Comparison of ENCODE assay signal across 1 cellular context in the genomic region with DNA sequence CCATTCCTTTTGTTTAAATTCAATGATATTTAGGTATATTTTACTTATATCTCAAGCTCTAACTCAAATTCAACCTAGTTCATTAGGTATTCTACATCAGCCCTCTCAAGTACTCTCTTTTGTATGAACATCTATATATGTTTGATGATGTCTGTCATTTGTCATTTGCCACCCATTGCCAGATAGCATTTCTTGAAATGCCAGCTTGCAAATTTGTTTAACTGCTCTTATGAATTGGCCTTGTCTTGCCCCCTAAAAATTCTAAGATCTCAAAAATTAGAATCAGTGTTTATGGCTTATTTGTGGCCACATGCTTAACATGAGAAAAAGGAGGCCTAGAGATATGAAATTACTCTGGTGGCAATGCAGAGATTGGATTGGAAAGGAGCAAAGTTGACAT.
TF ChIP-seq lines count a peak whose summit lies in the region.

No MANE protein-coding gene starts in this region.

TF ChIP-seq in HepG2, 621 proteins besides CTCF, POLR2A, EP300 and RAD21 (continued from another document):
- TF ChIP-seq, protein P1, sequence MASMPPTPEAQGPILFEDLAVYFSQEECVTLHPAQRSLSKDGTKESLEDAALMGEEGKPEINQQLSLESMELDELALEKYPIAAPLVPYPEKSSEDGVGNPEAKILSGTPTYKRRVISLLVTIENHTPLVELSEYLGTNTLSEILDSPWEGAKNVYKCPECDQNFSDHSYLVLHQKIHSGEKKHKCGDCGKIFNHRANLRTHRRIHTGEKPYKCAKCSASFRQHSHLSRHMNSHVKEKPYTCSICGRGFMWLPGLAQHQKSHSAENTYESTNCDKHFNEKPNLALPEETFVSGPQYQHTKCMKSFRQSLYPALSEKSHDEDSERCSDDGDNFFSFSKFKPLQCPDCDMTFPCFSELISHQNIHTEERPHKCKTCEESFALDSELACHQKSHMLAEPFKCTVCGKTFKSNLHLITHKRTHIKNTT (CRISPR knock-in tag; IDR thresholded peaks at IDR 0.05), result no peak
- TF ChIP-seq, protein P2, sequence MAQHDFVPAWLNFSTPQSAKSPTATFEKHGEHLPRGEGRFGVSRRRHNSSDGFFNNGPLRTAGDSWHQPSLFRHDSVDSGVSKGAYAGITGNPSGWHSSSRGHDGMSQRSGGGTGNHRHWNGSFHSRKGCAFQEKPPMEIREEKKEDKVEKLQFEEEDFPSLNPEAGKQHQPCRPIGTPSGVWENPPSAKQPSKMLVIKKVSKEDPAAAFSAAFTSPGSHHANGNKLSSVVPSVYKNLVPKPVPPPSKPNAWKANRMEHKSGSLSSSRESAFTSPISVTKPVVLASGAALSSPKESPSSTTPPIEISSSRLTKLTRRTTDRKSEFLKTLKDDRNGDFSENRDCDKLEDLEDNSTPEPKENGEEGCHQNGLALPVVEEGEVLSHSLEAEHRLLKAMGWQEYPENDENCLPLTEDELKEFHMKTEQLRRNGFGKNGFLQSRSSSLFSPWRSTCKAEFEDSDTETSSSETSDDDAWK (CRISPR knock-in tag; IDR thresholded peaks at IDR 0.05), result no peak
